In the genomic region with DNA sequence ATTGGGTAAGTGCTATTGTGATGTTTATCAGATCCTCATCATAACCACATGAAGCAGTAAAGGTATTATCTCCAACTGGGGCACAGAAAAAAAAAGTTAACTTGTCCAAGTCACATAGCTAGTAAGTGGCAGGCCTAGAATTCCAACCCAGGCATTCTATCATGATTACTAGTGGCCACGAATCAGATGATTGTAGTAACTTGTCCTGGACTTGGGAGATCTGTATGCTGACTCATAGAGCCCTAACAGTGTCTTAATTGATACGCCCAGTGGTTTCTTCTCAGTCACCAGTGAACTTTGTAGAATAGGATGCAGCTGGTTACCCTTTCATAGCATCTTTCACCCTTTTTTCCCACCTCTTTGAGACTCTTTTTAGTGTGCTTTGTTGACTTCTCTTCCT, we compare ENCODE assay signal across 16 cellular contexts.
DNase-seq lines count a peak whose midpoint lies in the region; TF ChIP-seq lines count a peak whose summit lies in the region.
"Had no signal": no experiment of that assay in that cellular context is flagged by ENCODE, and none has a peak within 500 bp of the region (broad histone marks: within the 10 kb centered on the region; RNA-seq: fewer than 3 reads in every experiment).

No MANE protein-coding gene starts in this region.

- 97 to 100% methylated on average over 2 of the region's 2 CpGs for WGBS in endodermal cell (ENCODE audit: insufficient coverage in 1 of 2, insufficient read length in 1 of 2), 2 experiments
- WGBS in lower leg skin, 2 donors: 60 to 67% methylated on average over 2 of the region's 2 CpGs

- no peaks in the 10 kb centered on the region for H3K36me3 Mint-ChIP-seq in endodermal cell (ENCODE audit: low read depth)
- no peaks in the 10 kb centered on the region for H3K36me3 Mint-ChIP-seq in glutamatergic neuron (ENCODE audit: unreplicated experiment)
- H3K36me3 Mint-ChIP-seq: activated naive CD4-positive, alpha-beta T cell treated with anti-CD3 and anti-CD28 coated beads, Interleukin-2, amount 50 U/mL, for 72 hours; naive thymus-derived CD8-positive, alpha-beta T cell had no signal

- DNase-seq in EL (peak; percentile 83), NCI-H226 (peak; percentile 55), endodermal cell (peak; percentile 3), myocyte (ENCODE audit: low read depth) (peak; percentile 58), NCI-H2029 treated with DMSO at 0.1 percent for 48 hours (lab: John Stamatoyannopoulos, UW) (no peak), hepatic stellate cell (ENCODE audit: low spot score) (no peak), glutamatergic neuron (no peak), lower leg skin (ENCODE audit: low spot score in 2 of 2) (no peak)
- DNase-seq: left colon; naive thymus-derived CD8-positive, alpha-beta T cell; NCI-H1417 treated with DMSO at 0.1 percent for 48 hours; NCI-H526; Right ventricle myocardium superior had no signal

- no peaks in the 10 kb centered on the region for H3K27me3 ChIP-seq in endodermal cell (ENCODE audit: control insufficient read depth, insufficient read depth, low read length, poor library complexity, severe bottlenecking)
- H3K27me3 ChIP-seq: right atrium auricular region had no signal

- no peak overlapping the region for H3K4me3 ChIP-seq in endodermal cell (ENCODE audit: low read length)
- H3K4me3 ChIP-seq in lower leg skin (ENCODE audit: low read depth, poor library complexity, severe bottlenecking): no peak overlapping the region
- H3K4me3 ChIP-seq: coronary artery, right atrium auricular region had no signal

- H3K27me3 Mint-ChIP-seq in endodermal cell (ENCODE audit: insufficient read depth) (no peaks in the 10 kb centered on the region), glutamatergic neuron (ENCODE audit: unreplicated experiment) (no peaks in the 10 kb centered on the region)

- no peak overlapping the region for H3K27ac ChIP-seq in endodermal cell (ENCODE audit: low read depth, low read length)
- H3K27ac ChIP-seq: coronary artery, right atrium auricular region had no signal

- H3K9ac ChIP-seq in endodermal cell (ENCODE audit: extremely low read depth, low read length, poor library complexity, severe bottlenecking): no peak overlapping the region

- no peaks in the 10 kb centered on the region for H3K9me3 ChIP-seq in endodermal cell (ENCODE audit: control insufficient read depth, low read length)
- H3K9me3 ChIP-seq: right atrium auricular region had no signal

- H3K27ac Mint-ChIP-seq in endodermal cell: no peak overlapping the region
- H3K27ac Mint-ChIP-seq in glutamatergic neuron (ENCODE audit: unreplicated experiment): no peak overlapping the region
- H3K27ac Mint-ChIP-seq: activated naive CD4-positive, alpha-beta T cell treated with anti-CD3 and anti-CD28 coated beads, Interleukin-2, amount 50 U/mL, for 72 hours; naive thymus-derived CD8-positive, alpha-beta T cell had no signal

- peaks cover 8% of the 10 kb centered on the region for H3K4me1 Mint-ChIP-seq in endodermal cell
- peaks cover 2% of the 10 kb centered on the region for H3K4me1 Mint-ChIP-seq in glutamatergic neuron (ENCODE audit: low read depth, unreplicated experiment)
- H3K4me1 Mint-ChIP-seq: naive thymus-derived CD8-positive, alpha-beta T cell had no signal

- TF ChIP-seq CTCF in endodermal cell (conservative IDR thresholded peaks at IDR 0.05) (no peak), glutamatergic neuron (IDR thresholded peaks at IDR 0.05; ENCODE audit: partially characterized antibody, unreplicated experiment) (no peak), lower leg skin (IDR thresholded peaks at IDR 0.05) (no peak)

- no peak for TF ChIP-seq POLR2A in lower leg skin (IDR thresholded peaks at IDR 0.05)

- H3K9me3 Mint-ChIP-seq in endodermal cell: no peaks in the 10 kb centered on the region
- H3K9me3 Mint-ChIP-seq in glutamatergic neuron (ENCODE audit: unreplicated experiment): peaks cover 2% of the 10 kb centered on the region
- H3K9me3 Mint-ChIP-seq: activated naive CD4-positive, alpha-beta T cell treated with anti-CD3 and anti-CD28 coated beads, Interleukin-2, amount 50 U/mL, for 72 hours; naive thymus-derived CD8-positive, alpha-beta T cell had no signal

- intact Hi-C loops in lower leg skin (cut with DNase I; ENCODE audit: low total_unique reads): no loop called here

- H3K36me3 ChIP-seq in endodermal cell (ENCODE audit: control insufficient read depth, insufficient read depth, low read length): no peaks in the 10 kb centered on the region
- H3K36me3 ChIP-seq: right atrium auricular region had no signal

- H3K4me1 ChIP-seq in endodermal cell (ENCODE audit: control insufficient read depth, insufficient read depth, low read length): peaks cover 5% of the 10 kb centered on the region

- H3K4me3 Mint-ChIP-seq in endodermal cell (no peak overlapping the region), glutamatergic neuron (ENCODE audit: unreplicated experiment) (no peak overlapping the region)
- H3K4me3 Mint-ChIP-seq: naive thymus-derived CD8-positive, alpha-beta T cell had no signal

Comparison
In these comparisons a context has a peak if more than half of its experiments do, and no peak if none do; other contexts are left out.
1. DNase-seq: peak in EL (single experiment), NCI-H226 (single experiment), endodermal cell (single experiment) and myocyte (single experiment); none in NCI-H2029 treated with DMSO at 0.1 percent for 48 hours (single experiment), hepatic stellate cell (single experiment), glutamatergic neuron (single experiment) and lower leg skin (0 of 2).